Comparison of ENCODE assay signal across 1 cellular context in the genomic region with DNA sequence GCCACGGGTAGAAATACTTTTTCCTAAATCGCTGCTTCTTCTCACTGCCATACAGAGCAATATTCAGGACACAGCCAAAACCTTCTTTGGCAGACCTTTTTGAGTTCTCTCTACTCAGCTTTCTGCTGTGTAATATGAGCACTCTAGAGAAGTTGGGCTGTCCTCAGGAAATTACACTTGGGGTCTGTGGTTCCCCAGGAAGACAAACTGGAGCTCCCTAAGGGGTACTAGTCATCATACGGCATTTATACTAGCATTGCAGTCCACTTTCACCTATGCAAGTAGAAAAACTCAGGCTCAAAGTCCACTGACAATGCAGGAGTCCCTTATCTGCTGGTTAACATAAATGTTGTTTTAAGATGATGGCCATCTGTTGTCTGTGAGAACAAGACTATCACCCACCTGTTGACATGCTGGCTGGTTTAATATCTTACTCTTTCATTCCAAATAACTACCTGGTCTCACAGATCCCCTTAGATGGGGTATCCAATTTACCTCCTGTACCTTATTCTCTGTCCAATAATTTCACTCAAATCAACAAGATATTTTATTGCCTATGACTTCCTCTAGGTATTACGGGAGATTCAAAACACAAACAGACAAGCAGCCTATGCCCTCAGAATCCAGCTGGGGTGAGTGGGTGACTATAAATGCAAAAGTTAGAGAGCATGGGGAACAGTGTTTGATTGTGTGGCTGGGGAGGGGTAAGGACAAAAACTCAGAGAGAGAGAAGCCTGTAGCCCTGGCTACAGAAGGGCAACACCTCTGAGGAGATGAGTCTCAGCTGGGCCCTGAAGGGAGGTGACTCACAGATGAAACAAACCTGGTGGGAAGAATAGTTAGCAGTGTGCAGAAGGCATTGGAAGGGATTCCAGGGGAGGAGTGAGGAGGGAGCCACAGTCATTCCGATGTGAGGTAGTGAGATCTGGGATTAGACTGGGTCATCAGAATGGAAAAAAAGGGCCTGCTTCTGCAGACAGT.
TF ChIP-seq lines count a peak whose summit lies in the region.

No MANE protein-coding gene starts in this region.

TF ChIP-seq in A549, 52 proteins besides CTCF, POLR2A, EP300 and RAD21 (continued from another document):
- no peak for TF ChIP-seq BCL3 (IDR thresholded peaks at IDR 0.05)
- no peak for TF ChIP-seq CHD4 (IDR thresholded peaks at IDR 0.05; ENCODE audit: borderline replicate concordance)
- TF ChIP-seq, protein P1, sequence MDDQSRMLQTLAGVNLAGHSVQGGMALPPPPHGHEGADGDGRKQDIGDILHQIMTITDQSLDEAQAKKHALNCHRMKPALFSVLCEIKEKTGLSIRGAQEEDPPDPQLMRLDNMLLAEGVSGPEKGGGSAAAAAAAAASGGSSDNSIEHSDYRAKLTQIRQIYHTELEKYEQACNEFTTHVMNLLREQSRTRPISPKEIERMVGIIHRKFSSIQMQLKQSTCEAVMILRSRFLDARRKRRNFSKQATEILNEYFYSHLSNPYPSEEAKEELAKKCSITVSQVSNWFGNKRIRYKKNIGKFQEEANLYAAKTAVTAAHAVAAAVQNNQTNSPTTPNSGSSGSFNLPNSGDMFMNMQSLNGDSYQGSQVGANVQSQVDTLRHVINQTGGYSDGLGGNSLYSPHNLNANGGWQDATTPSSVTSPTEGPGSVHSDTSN (IDR thresholded peaks at IDR 0.05), result no peak
- TF ChIP-seq CBX8 (IDR thresholded peaks at IDR 0.05), result no peak
- TF ChIP-seq, protein P2, sequence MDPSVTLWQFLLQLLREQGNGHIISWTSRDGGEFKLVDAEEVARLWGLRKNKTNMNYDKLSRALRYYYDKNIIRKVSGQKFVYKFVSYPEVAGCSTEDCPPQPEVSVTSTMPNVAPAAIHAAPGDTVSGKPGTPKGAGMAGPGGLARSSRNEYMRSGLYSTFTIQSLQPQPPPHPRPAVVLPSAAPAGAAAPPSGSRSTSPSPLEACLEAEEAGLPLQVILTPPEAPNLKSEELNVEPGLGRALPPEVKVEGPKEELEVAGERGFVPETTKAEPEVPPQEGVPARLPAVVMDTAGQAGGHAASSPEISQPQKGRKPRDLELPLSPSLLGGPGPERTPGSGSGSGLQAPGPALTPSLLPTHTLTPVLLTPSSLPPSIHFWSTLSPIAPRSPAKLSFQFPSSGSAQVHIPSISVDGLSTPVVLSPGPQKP (IDR thresholded peaks at IDR 0.05; ENCODE audit: low read depth, low read length), result no peak
- TF ChIP-seq, protein P3, sequence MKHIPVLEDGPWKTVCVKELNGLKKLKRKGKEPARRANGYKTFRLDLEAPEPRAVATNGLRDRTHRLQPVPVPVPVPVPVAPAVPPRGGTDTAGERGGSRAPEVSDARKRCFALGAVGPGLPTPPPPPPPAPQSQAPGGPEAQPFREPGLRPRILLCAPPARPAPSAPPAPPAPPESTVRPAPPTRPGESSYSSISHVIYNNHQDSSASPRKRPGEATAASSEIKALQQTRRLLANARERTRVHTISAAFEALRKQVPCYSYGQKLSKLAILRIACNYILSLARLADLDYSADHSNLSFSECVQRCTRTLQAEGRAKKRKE (CRISPR knock-in tag; IDR thresholded peaks at IDR 0.05; ENCODE audit: low read depth), result no peak
- TF ChIP-seq MYC (IDR thresholded peaks at IDR 0.05; ENCODE audit: borderline replicate concordance, low read length), result no peak
- TF ChIP-seq CEBPB (IDR thresholded peaks at IDR 0.05), result no peak
- TF ChIP-seq TP53 (CRISPR knock-in tag; IDR thresholded peaks at IDR 0.05), result no peak
- no peak for TF ChIP-seq MAZ (IDR thresholded peaks at IDR 0.05; ENCODE audit: borderline replicate concordance, low read depth, low read length)
- no peak for TF ChIP-seq MAFK (IDR thresholded peaks at IDR 0.05; ENCODE audit: partially characterized antibody)
- TF ChIP-seq, protein P4, sequence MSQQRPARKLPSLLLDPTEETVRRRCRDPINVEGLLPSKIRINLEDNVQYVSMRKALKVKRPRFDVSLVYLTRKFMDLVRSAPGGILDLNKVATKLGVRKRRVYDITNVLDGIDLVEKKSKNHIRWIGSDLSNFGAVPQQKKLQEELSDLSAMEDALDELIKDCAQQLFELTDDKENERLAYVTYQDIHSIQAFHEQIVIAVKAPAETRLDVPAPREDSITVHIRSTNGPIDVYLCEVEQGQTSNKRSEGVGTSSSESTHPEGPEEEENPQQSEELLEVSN (IDR thresholded peaks at IDR 0.05; ENCODE audit: borderline replicate concordance, low read depth), result no peak
- no peak for TF ChIP-seq POLR2AphosphoS2 (conservative IDR thresholded peaks at IDR 0.05; ENCODE audit: low read length)
- no peak for TF ChIP-seq FOSL2 (IDR thresholded peaks at IDR 0.05)
- no peak for TF ChIP-seq FOSL2 (CRISPR knock-in tag; IDR thresholded peaks at IDR 0.05)
- TF ChIP-seq EHF (CRISPR knock-in tag; IDR thresholded peaks at IDR 0.05), result no peak
- TF ChIP-seq CBX2 (IDR thresholded peaks at IDR 0.05; ENCODE audit: borderline replicate concordance, low read depth), result no peak
- TF ChIP-seq REST (IDR thresholded peaks at IDR 0.05), result no peak
- TF ChIP-seq HDAC2 (IDR thresholded peaks at IDR 0.05), result no peak
